8 cellular contexts compared by ENCODE assay signal in genomic region chr9:34651876-34652602, GRCh38. TPM values are rescaled to one million over a fixed set of nuclear protein-coding genes. Genes with fewer than 3 reads are reported as not detected.
DNase-seq lines count a peak whose midpoint lies in the region; ATAC-seq, FAIRE-seq and TF ChIP-seq lines count a peak whose summit lies in the region.

IL11RA (plus strand) TSS chr9:34652185; CDS start chr9:34655218, 3,033 bp downstream.

- peak; percentile 84 for FAIRE-seq in HepG2 (lab: Jason Lieb, UNC)

- 1% methylated on average over 9 of the region's 24 CpGs for WGBS in HepG2 (ENCODE audit: low lambda C conversion rate)

- peak within 1 kb of the TSS; percentile 40 for H3K27ac ChIP-seq in CD8-positive, alpha-beta memory T cell (ENCODE audit: low read depth, low read length)
- H3K27ac ChIP-seq in duodenal mucosa (ENCODE audit: low read depth, low read length) (peak within 1 kb of the TSS; percentile 80), HepG2 (ENCODE audit: extremely low read length, insufficient read depth, low read length) (peak within 1 kb of the TSS; percentile 75)

- H3K27ac Mint-ChIP-seq in CD8-positive, alpha-beta memory T cell, result peak within 1 kb of the TSS; percentile 0 to 89 (median 62)

- H3K36me3 Mint-ChIP-seq in CD8-positive, alpha-beta memory T cell, result peaks cover 4 to 48% (median 6%) of the 10 kb centered on the region in 3 donors

- DNase-seq in CD8-positive, alpha-beta memory T cell, result no peak
- peak; percentile 84 for DNase-seq in HuH-7.5 (ENCODE audit: low spot score)
- DNase-seq in activated CD4-positive, alpha-beta T cell treated with anti-CD3 and anti-CD28 coated beads for 4 hours, result peak; percentile 55 to 60
- DNase-seq in HepG2 (ENCODE audit: low spot score), result peak; percentile 92
- DNase-seq in stimulated activated CD4-positive, alpha-beta T cell treated with anti-CD3 and anti-CD28 coated beads, Interleukin-2, amount 100 ng/mL, for 24 hours, result peak; percentile 66 to 71

- H3K4me3 Mint-ChIP-seq in CD8-positive, alpha-beta memory T cell, result peak within 1 kb of the TSS in 2 of 7 donors; percentile 3 to 58

- no peaks in the 10 kb centered on the region for H3K9me3 Mint-ChIP-seq in CD8-positive, alpha-beta memory T cell

- intact Hi-C loops in HepG2 (cut with micrococcal nuclease; ENCODE audit: unreplicated experiment), result no loop called here

- H3K4me1 ChIP-seq in CD8-positive, alpha-beta memory T cell (ENCODE audit: insufficient read depth, low read length), result peaks cover 32% of the 10 kb centered on the region
- peaks cover 44 to 45% of the 10 kb centered on the region in 2 donors for H3K4me1 ChIP-seq in duodenal mucosa (ENCODE audit: control insufficient read depth in 1 of 2, insufficient read depth in 2 of 2, low read length in 2 of 2)
- H3K4me1 ChIP-seq in HepG2 (ENCODE audit: insufficient read depth, low read length), result peaks cover 57% of the 10 kb centered on the region

- H2AFZ ChIP-seq in HepG2 (ENCODE audit: low read length), result no peak within 1 kb of the TSS

- H4K20me1 ChIP-seq in HepG2 (ENCODE audit: insufficient read depth, low read length), result no peaks in the 10 kb centered on the region

- peak in 1 of 2 experiments; percentile 25; a peak in 1 of 4 replicates for TF ChIP-seq POLR2A in HepG2 (IDR thresholded peaks at IDR 0.05; ENCODE audit: insufficient read depth in 1 of 2, low read depth in 2 of 2, low read length in 2 of 2)

- peak in 1 of 2 experiments; percentile 48; a peak in 1 of 4 replicates for TF ChIP-seq EP300 in HepG2 (IDR thresholded peaks at IDR 0.05; ENCODE audit: low read depth in 2 of 2, low read length in 2 of 2)
- no peak for TF ChIP-seq EP300 in HepG2 (CRISPR knock-in tag; IDR thresholded peaks at IDR 0.05; ENCODE audit: borderline replicate concordance)

- H3K4me1 Mint-ChIP-seq in CD8-positive, alpha-beta memory T cell, result peaks cover 36 to 55% (median 41%) of the 10 kb centered on the region in 3 donors

- ATAC-seq in HepG2 (peak; percentile 84), HG03378 (IDR thresholded peaks at IDR 0.05; ENCODE audit: unreplicated experiment) (no peak), HG02588 (IDR thresholded peaks at IDR 0.05; ENCODE audit: unreplicated experiment) (no peak)

- H3K27me3 Mint-ChIP-seq in CD8-positive, alpha-beta memory T cell, result peaks cover 0 to 3% of the 10 kb centered on the region in 2 donors

- no peaks in the 10 kb centered on the region for H3K9me3 ChIP-seq in CD8-positive, alpha-beta memory T cell (ENCODE audit: low read length)
- H3K9me3 ChIP-seq in duodenal mucosa (ENCODE audit: control insufficient read depth in 1 of 2, low read length in 2 of 2) (no peaks in the 10 kb centered on the region), HepG2 (ENCODE audit: low read length) (no peaks in the 10 kb centered on the region)

- in situ Hi-C loops in HepG2 (cut with HindIII; ENCODE audit: extremely low pct_ligation_motif_present, low pct_unique_long_range_greater_than_20kb), result no loop called here

- TF ChIP-seq CTCF in HepG2 (CRISPR knock-in tag; IDR thresholded peaks at IDR 0.05), result peak; percentile 62

- CTCF ChIA-PET in CD8-positive, alpha-beta memory T cell (lab: Charles Lee), result interaction anchor here (1.7 to 7.6 kb wide), 2 partner anchors 13 to 39 kb away, joined by 3 to 54 read pairs; a partner anchor contains a TSS
- CTCF ChIA-PET in HepG2 (lab: Yijun Ruan, JAX; ENCODE audit: low intra/inter-chr PET ratio, low total read pairs), result interaction anchor here (0.9 kb wide), 1 partner anchor 12 kb away, joined by 3 read pairs; no protein-coding TSS in a partner anchor

- 0 out of 2 replicates have a peak, but pooled peaks have one; percentile 17 for TF ChIP-seq RAD21 in HepG2 (CRISPR knock-in tag; IDR thresholded peaks at IDR 0.05)

- H3K27me3 ChIP-seq in CD8-positive, alpha-beta memory T cell (ENCODE audit: insufficient read depth, low read length, poor library complexity, severe bottlenecking), result no peaks in the 10 kb centered on the region
- no peaks in the 10 kb centered on the region for H3K27me3 ChIP-seq in duodenal mucosa (ENCODE audit: control insufficient read depth in 1 of 2, insufficient read depth in 2 of 2, low read length in 2 of 2)
- no peaks in the 10 kb centered on the region; a peak in 3 of 5 replicates for H3K27me3 ChIP-seq in HepG2 (ENCODE audit: control insufficient read depth in 1 of 2, insufficient read depth in 2 of 2, low read length in 2 of 2)

- H3K36me3 ChIP-seq in CD8-positive, alpha-beta memory T cell (ENCODE audit: insufficient read depth, low read length), result peaks cover 19% of the 10 kb centered on the region
- H3K36me3 ChIP-seq in duodenal mucosa (ENCODE audit: control insufficient read depth in 1 of 2, insufficient read depth in 2 of 2, low read length in 2 of 2) (peaks cover 17 to 28% of the 10 kb centered on the region in 2 donors), HepG2 (replicated peaks in 1 of 2; ENCODE audit: control insufficient read depth in 1 of 2, insufficient read depth in 2 of 2, low read length in 2 of 2) (peaks cover 8 to 18% of the 10 kb centered on the region in 2 experiments)

- peaks cover 16% of the 10 kb centered on the region for H3K79me2 ChIP-seq in HepG2 (ENCODE audit: insufficient read depth, low read length)

- no TSS peak for BruUV-seq in HepG2 (replicated peaks; lab: Mats Ljungman, UMichigan)

- H3K9ac ChIP-seq in duodenal mucosa (ENCODE audit: low read depth in 1 of 2, low read length in 2 of 2), result peak within 1 kb of the TSS; percentile 45 to 49
- H3K9ac ChIP-seq in HepG2 (ENCODE audit: insufficient read depth, low read depth, low read length), result peak within 1 kb of the TSS; percentile 68

- no peak within 1 kb of the TSS for H3K4me3 ChIP-seq in CD8-positive, alpha-beta memory T cell (ENCODE audit: low read length)
- peak within 1 kb of the TSS; percentile 65 to 66 for H3K4me3 ChIP-seq in duodenal mucosa (ENCODE audit: low read depth in 1 of 2, low read length in 2 of 2)
- peak within 1 kb of the TSS; percentile 45 to 67 (median 57) for H3K4me3 ChIP-seq in HepG2 (replicated peaks in 1 of 3; ENCODE audit: insufficient read depth in 1 of 3, low read depth in 2 of 3, low read length in 3 of 3)

- POLR2A ChIA-PET in CD8-positive, alpha-beta memory T cell (lab: Charles Lee), result interaction anchor here (1.1 kb wide), 1 partner anchor 15 kb away, joined by 3 read pairs; the partner anchor contains the start of gene SIGMAR1
- POLR2A ChIA-PET in HepG2 (lab: Yijun Ruan, JAX), result interaction anchor here (1.0 to 3.1 kb wide), 8 partner anchors 9 to 32 kb away, joined by 3 to 29 read pairs (median 5); partner anchors contain the start of genes CCL27, DCTN3 and SIGMAR1

- peak within 1 kb of the TSS; percentile 100 for H3K4me2 ChIP-seq in HepG2 (ENCODE audit: low read depth, low read length)

TF ChIP-seq in HepG2, 621 proteins besides CTCF, POLR2A, EP300 and RAD21 (continues in another document):
- TF ChIP-seq RBM22 (optimal IDR thresholded peaks at IDR 0.05; ENCODE audit: low read length) (peak; percentile 21), ZNF282 (IDR thresholded peaks at IDR 0.05; ENCODE audit: partially characterized antibody) (no peak), SALL2 (CRISPR knock-in tag; IDR thresholded peaks at IDR 0.05) (peak; percentile 37; the same call in 1 of the 2 replicates), ZNF780A (CRISPR knock-in tag; IDR thresholded peaks at IDR 0.05) (peak; percentile 79; the same call in 1 of the 2 replicates), TBX3 (IDR thresholded peaks at IDR 0.05; ENCODE audit: borderline replicate concordance) (peak; percentile 36; the same call in 1 of the 2 replicates), POLR2AphosphoS5 (IDR thresholded peaks at IDR 0.05; ENCODE audit: low read depth, low read length) (peak; percentile 91), MTA1 (CRISPR knock-in tag; IDR thresholded peaks at IDR 0.05; ENCODE audit: borderline replicate concordance) (peak; percentile 73; the same call in 1 of the 2 replicates), ZBTB8A (CRISPR knock-in tag; IDR thresholded peaks at IDR 0.05; ENCODE audit: borderline replicate concordance, low read depth) (no peak), NKX3-1 (CRISPR knock-in tag; IDR thresholded peaks at IDR 0.05) (no peak), NFATC3 (CRISPR knock-in tag; IDR thresholded peaks at IDR 0.05) (no peak), ZBTB25 (CRISPR knock-in tag; IDR thresholded peaks at IDR 0.05) (peak; percentile 36; the same call in 1 of the 2 replicates)

RNA-seq across cellular contexts. Expression of gene IL11RA, which starts in this region (rescaled TPM):
- total RNA-seq in CD8-positive, alpha-beta memory T cell, result 10 to 100 TPM; 15.6 to 16.5 TPM
- 5.3 TPM for polyA plus RNA-seq in CD8-positive, alpha-beta memory T cell
- total RNA-seq in HepG2 (2016; rRNA removed; fragmentation: Illumina TruSeq; extraction: Trizol), result 0.83 and 2.0 TPM in 2 replicates
- total RNA-seq in HepG2 (2016; cell fraction: cytosol; rRNA removed; fragmentation: Illumina TruSeq; extraction: Trizol; ENCODE audit: low read depth), result 0.40 and 0.71 TPM in 2 replicates
- total RNA-seq in HepG2 (2016; cell fraction: insoluble cytoplasmic fraction; rRNA removed; fragmentation: Illumina TruSeq; extraction: Trizol), result 0.43 and 2.2 TPM in 2 replicates
- total RNA-seq in HepG2 (2016; cell fraction: membrane; rRNA removed; fragmentation: Illumina TruSeq; extraction: Trizol), result 0.65 and 1.2 TPM in 2 replicates
- total RNA-seq in HepG2 (2016; cell fraction: nucleus; rRNA removed; fragmentation: Illumina TruSeq; extraction: Trizol), result 4.1 and 4.6 TPM in 2 replicates
- polyA plus RNA-seq in HepG2 (2011; rRNA removed), result 4.2 and 5.8 TPM in 2 replicates
- 1.7 and 2.2 TPM in 2 replicates for polyA plus RNA-seq in HepG2 (2011; cell fraction: cytosol; rRNA removed)
- polyA plus RNA-seq in HepG2 (2011; cell fraction: nucleus; rRNA removed), result 26.9 and 33.5 TPM in 2 replicates
- polyA plus RNA-seq in HepG2 (2012), result 5.1 and 5.4 TPM in 2 replicates
- polyA plus RNA-seq in HepG2 (2016; cell fraction: cytosol; fragmentation: Illumina TruSeq; extraction: Trizol; ENCODE audit: low read depth), result 0.33 and 0.60 TPM in 2 replicates
- polyA plus RNA-seq in HepG2 (2016; cell fraction: insoluble cytoplasmic fraction; fragmentation: Illumina TruSeq; extraction: Trizol; ENCODE audit: low read depth), result 0.62 and 1.0 TPM in 2 replicates
- 0.48 and 0.87 TPM in 2 replicates for polyA plus RNA-seq in HepG2 (2016; cell fraction: membrane; fragmentation: Illumina TruSeq; extraction: Trizol; ENCODE audit: low read depth)
- polyA plus RNA-seq in HepG2 (2016; cell fraction: nucleus; fragmentation: Illumina TruSeq; extraction: Trizol; ENCODE audit: insufficient read depth, low read depth), result 4.4 and 5.8 TPM in 2 replicates
- polyA minus RNA-seq in HepG2 (2011; rRNA and poly(A)+ RNA removed; ENCODE audit: low replicate concordance), result 8.7 and 9.2 TPM in 2 replicates
- polyA minus RNA-seq in HepG2 (2011; cell fraction: cytosol; rRNA and poly(A)+ RNA removed), result 1.4 and 2.2 TPM in 2 replicates
- 9.5 and 16.4 TPM in 2 replicates for polyA minus RNA-seq in HepG2 (2011; cell fraction: nucleus; rRNA and poly(A)+ RNA removed)

Comparison
In these comparisons a context has a peak if more than half of its experiments do, and no peak if none do; other contexts are left out.
1. DNase-seq: peak in HuH-7.5 (single experiment), activated CD4-positive, alpha-beta T cell treated with anti-CD3 and anti-CD28 coated beads for 4 hours (2 of 2), HepG2 (single experiment) and stimulated activated CD4-positive, alpha-beta T cell treated with anti-CD3 and anti-CD28 coated beads, Interleukin-2, amount 100 ng/mL, for 24 hours (2 of 2); none in CD8-positive, alpha-beta memory T cell (0 of 5).
2. Peak in every context shown above with its lines, with median percentiles within 50 percentile points of each other: H3K27ac ChIP-seq.